ENCODE assay signal across 17 cellular contexts in the genomic region with DNA sequence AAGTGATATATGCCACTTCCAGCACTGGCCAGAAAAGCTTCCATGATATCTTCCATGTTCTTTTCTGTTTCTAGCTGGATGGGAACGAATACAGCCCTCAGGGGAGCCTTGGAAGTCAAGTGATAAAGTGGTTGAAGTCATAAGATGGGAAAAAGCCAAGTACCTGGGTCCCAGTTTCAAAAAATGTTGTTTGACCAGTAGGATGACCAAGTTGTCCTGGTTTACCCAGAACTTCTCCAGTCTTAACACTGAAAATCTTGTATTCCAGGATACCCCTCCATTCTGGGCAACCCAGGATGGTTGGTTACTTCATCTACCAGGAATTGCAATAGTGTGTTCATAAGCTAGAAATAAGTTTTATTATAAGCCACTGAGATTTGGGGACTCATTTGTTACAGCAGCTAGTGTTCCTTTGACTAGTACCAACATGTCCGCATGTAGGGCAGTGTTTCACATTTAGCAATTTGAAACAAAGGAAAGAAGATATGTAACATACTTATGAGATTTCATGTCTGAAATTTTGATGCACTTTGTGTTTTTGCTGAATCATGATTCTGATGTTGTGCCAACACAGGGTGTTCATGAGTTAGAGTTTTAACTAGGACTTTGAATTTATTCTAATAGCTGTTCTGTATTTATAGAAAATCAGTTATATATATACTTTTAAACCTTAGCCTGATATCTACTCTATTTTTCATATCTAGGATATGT.
DNase-seq lines count a peak whose midpoint lies in the region; ATAC-seq, FAIRE-seq and TF ChIP-seq lines count a peak whose summit lies in the region.
"Had no signal": no experiment of that assay in that cellular context is flagged by ENCODE, and none has a peak within 500 bp of the region (broad histone marks: within the 10 kb centered on the region; RNA-seq: fewer than 3 reads in every experiment).

No MANE protein-coding gene starts in this region.

- WGBS in IMR-90 (ENCODE audit: extremely low coverage in 2 of 2, insufficient read length in 1 of 2), 2 experiments: 100% methylated on average over 1 of the region's 2 CpGs; no CpG with 5 or more reads in 1 of the 2 experiments
- WGBS in K562 (ENCODE audit: insufficient coverage, low coverage, missing lambda C conversion rate): 0% methylated on average over 2 of the region's 2 CpGs

- H3K4me1 Mint-ChIP-seq in osteocyte (ENCODE audit: unreplicated experiment): peaks cover 31% of the 10 kb centered on the region
- H3K4me1 Mint-ChIP-seq: CD4-positive, alpha-beta memory T cell; H9 had no signal

- H3K9me1 ChIP-seq in IMR-90 (ENCODE audit: insufficient read depth, low read length) (peaks cover 4% of the 10 kb centered on the region; the same call in 1 of the 2 replicates), K562 (ENCODE audit: control insufficient read depth, insufficient read depth, low read length) (no peaks in the 10 kb centered on the region)

- TF ChIP-seq RAD21 in IMR-90 (IDR thresholded peaks at IDR 0.05; ENCODE audit: low read length) (no peak), K562 (CRISPR knock-in tag; conservative IDR thresholded peaks at IDR 0.05 in 1 of 2, IDR thresholded peaks at IDR 0.05 in 1 of 2) (no peak)

- no peak for TF ChIP-seq POLR2A in IMR-90 (IDR thresholded peaks at IDR 0.05; ENCODE audit: low read depth, low read length)
- TF ChIP-seq POLR2A in K562 (conservative IDR thresholded peaks at IDR 0.05): no peak

- H3K27me3 ChIP-seq in IMR-90 (ENCODE audit: control insufficient read depth, insufficient read depth, low read length): no peaks in the 10 kb centered on the region
- no peaks in the 10 kb centered on the region; a peak in 1 of 5 replicates for H3K27me3 ChIP-seq in K562 (ENCODE audit: control insufficient read depth in 2 of 2, insufficient read depth in 2 of 2, low read length in 2 of 2)
- H3K27me3 ChIP-seq in foreskin keratinocyte: no peaks in the 10 kb centered on the region
- H3K27me3 ChIP-seq: BE2C had no signal

- H2BK15ac ChIP-seq in IMR-90 (ENCODE audit: low read depth, low read length): no peak overlapping the region

- H3K9ac ChIP-seq in IMR-90 (ENCODE audit: low read depth, low read length) (no peak overlapping the region), K562 (ENCODE audit: insufficient read depth in 1 of 2, low read depth in 2 of 2, low read length in 2 of 2) (no peak overlapping the region)

- H3K79me1 ChIP-seq in IMR-90 (ENCODE audit: low read depth in 1 of 2, low read length in 2 of 2): no peaks in the 10 kb centered on the region

- no peak for FAIRE-seq in K562 (lab: Jason Lieb, UNC)
- FAIRE-seq: A204.1, G401.6, GM12891 had no signal

- CTCF ChIA-PET in IMR-90 (lab: Yijun Ruan, JAX) (interaction anchor here (1.1 kb wide), 1 partner anchor 23 kb away, joined by 4 read pairs; no protein-coding TSS in a partner anchor), K562 (lab: Yijun Ruan, JAX; ENCODE audit: low intra/inter-chr PET ratio) (no interaction called here)

- H3K36me3 Mint-ChIP-seq in osteocyte (ENCODE audit: unreplicated experiment): no peaks in the 10 kb centered on the region
- H3K36me3 Mint-ChIP-seq: CD4-positive, alpha-beta memory T cell had no signal

- H3K4me2 ChIP-seq in IMR-90 (ENCODE audit: low read depth, low read length) (no peak overlapping the region), K562 (ENCODE audit: insufficient read depth, low read length) (no peak overlapping the region)

- H3K4ac ChIP-seq in IMR-90 (ENCODE audit: low read depth, low read length): no peak overlapping the region

- H4K8ac ChIP-seq in IMR-90 (ENCODE audit: low read depth in 2 of 2, low read length in 2 of 2): no peak overlapping the region

- H2BK120ac ChIP-seq in IMR-90 (ENCODE audit: low read depth, low read length): no peak overlapping the region

- no peaks in the 10 kb centered on the region for H3K27me3 Mint-ChIP-seq in osteocyte (ENCODE audit: unreplicated experiment)

- no peak overlapping the region for H3K23ac ChIP-seq in IMR-90 (ENCODE audit: low read depth, low read length)

- POLR2A ChIA-PET in IMR-90 (lab: Charles Lee; ENCODE audit: unreplicated experiment) (no interaction called here), K562 (lab: Yijun Ruan, JAX) (interaction anchor here (0.6 kb wide), 1 partner anchor 996 kb away, joined by 4 read pairs; no protein-coding TSS in a partner anchor)

- H3K14ac ChIP-seq in IMR-90 (replicated peaks; ENCODE audit: low read depth, low read length): no peak overlapping the region

- H3K79me2 ChIP-seq in K562 (ENCODE audit: control insufficient read depth, insufficient read depth, low read length): no peaks in the 10 kb centered on the region

- no peak for TF ChIP-seq EP300 in K562 (IDR thresholded peaks at IDR 0.05; ENCODE audit: low read length)

- H3K4me3 ChIP-seq in IMR-90 (ENCODE audit: insufficient read depth, low read depth, low read length): no peak overlapping the region
- no peak overlapping the region for H3K4me3 ChIP-seq in K562

- H3K4me3 Mint-ChIP-seq in osteocyte (ENCODE audit: unreplicated experiment): no peak overlapping the region
- H3K4me3 Mint-ChIP-seq: CD4-positive, alpha-beta memory T cell; H9 had no signal

- no peaks in the 10 kb centered on the region for H3K9me3 ChIP-seq in IMR-90 (ENCODE audit: control insufficient read depth, insufficient read depth, low read length)
- no peaks in the 10 kb centered on the region for H3K9me3 ChIP-seq in K562 (replicated peaks; ENCODE audit: control insufficient read depth, insufficient read depth, low read depth, low read length)
- H3K9me3 ChIP-seq: BE2C had no signal

- H4K20me1 ChIP-seq in IMR-90 (ENCODE audit: insufficient read depth, low read length) (no peaks in the 10 kb centered on the region), K562 (replicated peaks; ENCODE audit: control insufficient read depth, insufficient read depth, low read length) (no peaks in the 10 kb centered on the region)

- H3K4me1 ChIP-seq in IMR-90 (ENCODE audit: control insufficient read depth, insufficient read depth, low read length): no peaks in the 10 kb centered on the region; the same call in 1 of the 2 replicates
- H3K4me1 ChIP-seq in K562 (replicated peaks in 1 of 2; ENCODE audit: control insufficient read depth in 2 of 2, insufficient read depth in 2 of 2, low read length in 2 of 2): no peaks in the 10 kb centered on the region
- H3K4me1 ChIP-seq in foreskin keratinocyte: peaks cover 20% of the 10 kb centered on the region
- H3K4me1 ChIP-seq: BE2C had no signal

- H2AK5ac ChIP-seq in IMR-90 (ENCODE audit: low read depth, low read length): no peak overlapping the region

- no peak overlapping the region for H3K18ac ChIP-seq in IMR-90 (ENCODE audit: low read depth, low read length)

- H4K91ac ChIP-seq in IMR-90 (ENCODE audit: insufficient read depth, low read depth, low read length): no peak overlapping the region

- H2AFZ ChIP-seq in IMR-90 (replicated peaks; ENCODE audit: low read length, poor library complexity): no peak overlapping the region
- no peak overlapping the region for H2AFZ ChIP-seq in K562 (ENCODE audit: low read depth, low read length)

- dilution Hi-C loops in IMR-90 (cut with HindIII; ENCODE audit: low sequenced_read_pairs, unreplicated experiment): no loop called here

- H3K36me3 ChIP-seq in IMR-90 (ENCODE audit: control insufficient read depth, insufficient read depth, low read length) (no peaks in the 10 kb centered on the region), K562 (ENCODE audit: control insufficient read depth, insufficient read depth, low read length) (no peaks in the 10 kb centered on the region)
- H3K36me3 ChIP-seq: BE2C had no signal

- in situ Hi-C loops in IMR-90 (cut with MboI; ENCODE audit: low sequenced_read_pairs) (no loop called here), K562 (cut with MboI) (no loop called here)

- H2AK9ac ChIP-seq in IMR-90 (replicated peaks; ENCODE audit: low read depth, low read length, poor library complexity): no peak overlapping the region

- no peak for TF ChIP-seq CTCF in IMR-90 (conservative IDR thresholded peaks at IDR 0.05; ENCODE audit: low read depth, low read length)
- no peak for TF ChIP-seq CTCF in K562 (IDR thresholded peaks at IDR 0.05 in 2 of 3, conservative IDR thresholded peaks at IDR 0.05 in 1 of 3; ENCODE audit: insufficient read depth in 2 of 3, low read depth in 1 of 3, low read length in 3 of 3)
- TF ChIP-seq CTCF in foreskin keratinocyte (conservative IDR thresholded peaks at IDR 0.05): no peak
- TF ChIP-seq CTCF in osteocyte (IDR thresholded peaks at IDR 0.05): no peak

- DNase-seq in IMR-90 (no peak), K562 (ENCODE audit: extremely low read depth in 1 of 4, low spot score in 3 of 4) (no peak), foreskin keratinocyte (peak; percentile 36 to 69), NOMO-1 (lab: John Stamatoyannopoulos, UW; ENCODE audit: unreplicated experiment in 2 of 2) (no peak), osteocyte (ENCODE audit: extremely low spot score, unreplicated experiment) (no peak)
- DNase-seq: BE2C, DMS79 treated with DMSO at 0.1 percent for 48 hours, EL, GOT3, H9 had no signal

- no peak overlapping the region for H4K5ac ChIP-seq in IMR-90 (ENCODE audit: low read depth, low read length)

- H3K27ac Mint-ChIP-seq in osteocyte (ENCODE audit: unreplicated experiment): no peak overlapping the region
- H3K27ac Mint-ChIP-seq: CD4-positive, alpha-beta memory T cell; H9 had no signal

- ATAC-seq in IMR-90 (ENCODE audit: low read depth): no peak
- ATAC-seq in K562: no peak
- ATAC-seq in esophagus mucosa: peak; percentile 22
- no peak for ATAC-seq in foreskin keratinocyte
- ATAC-seq in HG03378 (IDR thresholded peaks at IDR 0.05; ENCODE audit: unreplicated experiment): no peak

- H3K9me3 Mint-ChIP-seq in osteocyte (ENCODE audit: unreplicated experiment): no peaks in the 10 kb centered on the region
- H3K9me3 Mint-ChIP-seq: CD4-positive, alpha-beta memory T cell; H9 had no signal

- H2BK20ac ChIP-seq in IMR-90 (ENCODE audit: low read depth, low read length): no peak overlapping the region

- H2BK5ac ChIP-seq in IMR-90 (ENCODE audit: low read depth, low read length, poor library complexity, severe bottlenecking): no peak overlapping the region

- H3K27ac ChIP-seq in IMR-90 (ENCODE audit: insufficient read depth, low read length) (no peak overlapping the region), K562 (ENCODE audit: extremely low read depth, low read depth, low read length) (no peak overlapping the region), foreskin keratinocyte (no peak overlapping the region)
- H3K27ac ChIP-seq: C4-2B had no signal

- BruUV-seq in IMR-90 (replicated peaks; lab: Mats Ljungman, UMichigan): no TSS peak
- BruUV-seq in K562 (replicated peaks; lab: Mats Ljungman, UMichigan): no TSS peak

- intact Hi-C loops in IMR-90 (cut with micrococcal nuclease) (no loop called here), K562 (cut with micrococcal nuclease) (no loop called here)

- H3K56ac ChIP-seq in IMR-90 (ENCODE audit: extremely low read depth, insufficient read depth, low read length): no peak overlapping the region

TF ChIP-seq in IMR-90, 13 proteins besides CTCF, POLR2A, EP300 and RAD21 (continues in another document):
- peak; percentile 74 for TF ChIP-seq MAFK (IDR thresholded peaks at IDR 0.05; ENCODE audit: low read depth, low read length)
- TF ChIP-seq CHD1 (IDR thresholded peaks at IDR 0.05; ENCODE audit: low read depth, low read length): no peak

TF ChIP-seq in K562, 482 proteins besides CTCF, POLR2A, EP300 and RAD21 (continues in another document):
- TF ChIP-seq NFE2L1 (tag; IDR thresholded peaks at IDR 0.05; ENCODE audit: borderline replicate concordance, low read depth) (0 out of 2 replicates have a peak, but pooled peaks have one; percentile 31), C11orf30 (IDR thresholded peaks at IDR 0.05; ENCODE audit: low read depth) (peak; percentile 77), WHSC1 (IDR thresholded peaks at IDR 0.05; ENCODE audit: low read length) (no peak)

Comparison
In these comparisons a context has a peak if more than half of its experiments do, and no peak if none do; other contexts are left out.
1. DNase-seq: peak in foreskin keratinocyte (2 of 2); none in IMR-90 (single experiment), K562 (0 of 4), NOMO-1 (0 of 2) and osteocyte (single experiment).